Comparison of ENCODE assay signal across 8 cellular contexts in the genomic region with DNA sequence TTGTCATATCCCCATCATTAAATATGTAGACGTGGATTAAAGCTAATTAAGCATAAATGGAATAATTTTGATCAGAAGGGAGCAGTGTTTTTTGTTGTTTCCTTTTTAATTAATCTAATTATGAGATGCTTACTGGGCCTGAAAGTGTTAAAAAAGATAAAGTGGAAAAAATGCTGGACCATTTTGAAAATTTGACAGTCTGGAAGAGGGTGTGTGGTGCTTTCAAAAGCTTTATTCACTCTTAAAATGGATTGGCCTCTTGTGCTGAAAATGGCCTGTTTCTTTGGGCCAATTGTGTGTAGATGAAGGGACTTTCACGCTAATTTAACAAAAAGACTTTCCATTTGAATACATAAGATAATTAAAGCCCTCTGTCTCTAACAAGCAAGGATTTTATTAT. TPM values are rescaled to one million over a fixed set of nuclear protein-coding genes. Genes with fewer than 3 reads are reported as not detected.
DNase-seq lines count a peak whose midpoint lies in the region; ATAC-seq and TF ChIP-seq lines count a peak whose summit lies in the region.

No MANE protein-coding gene starts in this region.

- no peak overlapping the region for H4K8ac ChIP-seq in IMR-90 (ENCODE audit: low read depth in 2 of 2, low read length in 2 of 2)

- H4K5ac ChIP-seq in IMR-90 (ENCODE audit: low read depth, low read length): no peak overlapping the region

- H3K14ac ChIP-seq in IMR-90 (replicated peaks; ENCODE audit: low read depth, low read length): no peak overlapping the region; the same call in 1 of the 2 replicates

- H3K27me3 Mint-ChIP-seq in chondrocyte (ENCODE audit: low read depth): no peaks in the 10 kb centered on the region

- no peak overlapping the region for H3K4ac ChIP-seq in IMR-90 (ENCODE audit: low read depth, low read length)

- H3K4me3 ChIP-seq in A673 (ENCODE audit: low read depth, low read length, poor library complexity, severe bottlenecking) (peak overlapping the region; percentile 61), IMR-90 (ENCODE audit: insufficient read depth, low read depth, low read length) (peak overlapping the region; percentile 60; the same call in 1 of the 2 replicates), muscle layer of colon (ENCODE audit: low read depth in 1 of 2, low read length in 2 of 2) (peak overlapping the region; percentile 75 to 89), WERI-Rb-1 (ENCODE audit: low read depth, low read length) (no peak overlapping the region; the same call in 1 of the 2 replicates)

- H3K9ac ChIP-seq in IMR-90 (ENCODE audit: low read depth, low read length): peak overlapping the region; percentile 94; the same call in 1 of the 2 replicates
- H3K9ac ChIP-seq in muscle layer of colon (ENCODE audit: low read length): peak overlapping the region; percentile 73

- no peak overlapping the region for H2BK120ac ChIP-seq in IMR-90 (ENCODE audit: low read depth, low read length)

- H3K27ac Mint-ChIP-seq in chondrocyte (ENCODE audit: unreplicated experiment): peak overlapping the region; percentile 96

- TF ChIP-seq CTCF in A673 (conservative IDR thresholded peaks at IDR 0.05; ENCODE audit: low read depth, low read length): no peak
- no peak for TF ChIP-seq CTCF in IMR-90 (conservative IDR thresholded peaks at IDR 0.05; ENCODE audit: low read depth, low read length)
- TF ChIP-seq CTCF in chondrocyte (IDR thresholded peaks at IDR 0.05): no peak
- TF ChIP-seq CTCF in WERI-Rb-1 (IDR thresholded peaks at IDR 0.05; ENCODE audit: low read depth, low read length): no peak

- H2AK9ac ChIP-seq in IMR-90 (replicated peaks; ENCODE audit: low read depth, low read length, poor library complexity): no peak overlapping the region

- in situ Hi-C loops in IMR-90 (cut with MboI; ENCODE audit: low sequenced_read_pairs): loop anchor here (5.0 kb wide), 1 partner anchor 168 kb away; a partner anchor contains a TSS

- H3K4me2 ChIP-seq in IMR-90 (ENCODE audit: low read depth, low read length): peak overlapping the region; percentile 96

- H2BK5ac ChIP-seq in IMR-90 (ENCODE audit: low read depth, low read length, poor library complexity, severe bottlenecking): peak overlapping the region; percentile 96

- H2AK5ac ChIP-seq in IMR-90 (ENCODE audit: low read depth, low read length): no peak overlapping the region

- TF ChIP-seq POLR2A in IMR-90 (IDR thresholded peaks at IDR 0.05; ENCODE audit: low read depth, low read length): no peak

- H4K20me1 ChIP-seq in IMR-90 (ENCODE audit: insufficient read depth, low read length): peaks cover 35% of the 10 kb centered on the region; the same call in 1 of the 2 replicates

- DNase-seq in A673 (ENCODE audit: low spot score) (no peak), IMR-90 (no peak), chondrocyte (ENCODE audit: low spot score) (no peak), WERI-Rb-1 (no peak), H4 (ENCODE audit: low spot score) (no peak)

- H3K9me3 ChIP-seq in A673 (ENCODE audit: low read depth, low read length, poor library complexity, severe bottlenecking) (no peaks in the 10 kb centered on the region), IMR-90 (ENCODE audit: control insufficient read depth, insufficient read depth, low read length) (no peaks in the 10 kb centered on the region), muscle layer of colon (ENCODE audit: low read length) (no peaks in the 10 kb centered on the region), WERI-Rb-1 (ENCODE audit: severe bottlenecking) (no peaks in the 10 kb centered on the region)

- H2BK20ac ChIP-seq in IMR-90 (ENCODE audit: low read depth, low read length): no peak overlapping the region

- H3K79me1 ChIP-seq in IMR-90 (ENCODE audit: low read depth in 1 of 2, low read length in 2 of 2): peaks cover 9 to 67% of the 10 kb centered on the region in 2 experiments

- H3K27me3 ChIP-seq in A673 (replicated peaks; ENCODE audit: insufficient read depth, low read depth, low read length, poor library complexity) (no peaks in the 10 kb centered on the region), IMR-90 (ENCODE audit: control insufficient read depth, insufficient read depth, low read length) (no peaks in the 10 kb centered on the region), muscle layer of colon (ENCODE audit: control insufficient read depth in 1 of 2, insufficient read depth in 2 of 2, low read length in 2 of 2) (no peaks in the 10 kb centered on the region), WERI-Rb-1 (ENCODE audit: insufficient read depth, low read depth, severe bottlenecking) (no peaks in the 10 kb centered on the region)

- H4K91ac ChIP-seq in IMR-90 (ENCODE audit: insufficient read depth, low read depth, low read length): no peak overlapping the region

- peaks cover 20% of the 10 kb centered on the region for H3K9me1 ChIP-seq in IMR-90 (ENCODE audit: insufficient read depth, low read length)

- dilution Hi-C loops in IMR-90 (cut with HindIII; ENCODE audit: low sequenced_read_pairs, unreplicated experiment): no loop called here

- H3K56ac ChIP-seq in IMR-90 (ENCODE audit: extremely low read depth, insufficient read depth, low read length): no peak overlapping the region

- no CpG with 5 or more reads among the region's 2 CpGs for WGBS in IMR-90 (ENCODE audit: extremely low coverage in 2 of 2, insufficient read length in 1 of 2), 2 experiments

- H3K36me3 ChIP-seq in A673 (ENCODE audit: insufficient read depth, low read length, poor library complexity, severe bottlenecking) (no peaks in the 10 kb centered on the region), IMR-90 (ENCODE audit: control insufficient read depth, insufficient read depth, low read length) (no peaks in the 10 kb centered on the region), muscle layer of colon (ENCODE audit: insufficient read depth, low read length) (no peaks in the 10 kb centered on the region), WERI-Rb-1 (no peaks in the 10 kb centered on the region)

- no peak overlapping the region for H2BK15ac ChIP-seq in IMR-90 (ENCODE audit: low read depth, low read length)

- intact Hi-C loops in A673 (cut with micrococcal nuclease; ENCODE audit: unreplicated experiment) (loop anchor here (5.0 kb wide), 1 partner anchor 137 kb away; no protein-coding TSS in a partner anchor), IMR-90 (cut with micrococcal nuclease) (loop anchor here (2.0 to 10.0 kb wide), 2 partner anchors 97 to 645 kb away; a partner anchor contains a TSS)

- H3K4me3 Mint-ChIP-seq in chondrocyte (ENCODE audit: unreplicated experiment): peak overlapping the region; percentile 84

- ATAC-seq in IMR-90 (ENCODE audit: low read depth): no peak
- no peak for ATAC-seq in HG03159 (IDR thresholded peaks at IDR 0.05; ENCODE audit: unreplicated experiment)
- no peak for ATAC-seq in HG03095 (IDR thresholded peaks at IDR 0.05; ENCODE audit: unreplicated experiment)

- H3K27ac ChIP-seq in A673 (ENCODE audit: low read depth, low read length, poor library complexity, severe bottlenecking) (peak overlapping the region; percentile 93), IMR-90 (ENCODE audit: insufficient read depth, low read length) (no peak overlapping the region), muscle layer of colon (ENCODE audit: low read depth, low read length) (peak overlapping the region; percentile 98), WERI-Rb-1 (no peak overlapping the region)

- peaks cover 38% of the 10 kb centered on the region for H3K4me1 ChIP-seq in A673 (ENCODE audit: insufficient read depth, low read length, poor library complexity, severe bottlenecking)
- H3K4me1 ChIP-seq in IMR-90 (ENCODE audit: control insufficient read depth, insufficient read depth, low read length): peaks cover 11% of the 10 kb centered on the region
- peaks cover 62% of the 10 kb centered on the region for H3K4me1 ChIP-seq in muscle layer of colon (ENCODE audit: insufficient read depth, low read length)

- no peak overlapping the region for H3K18ac ChIP-seq in IMR-90 (ENCODE audit: low read depth, low read length)

- CTCF ChIA-PET in A673 (lab: Charles Lee) (no interaction called here), IMR-90 (lab: Yijun Ruan, JAX) (interaction anchor here (0.5 to 1.5 kb wide), 4 partner anchors 9 to 204 kb away, joined by 3 to 5 read pairs (median 4); no protein-coding TSS in a partner anchor)

- BruUV-seq in A673 (replicated peaks; lab: Mats Ljungman, UMichigan): no TSS peak
- no TSS peak for BruUV-seq in IMR-90 (replicated peaks; lab: Mats Ljungman, UMichigan)

- H2AFZ ChIP-seq in IMR-90 (replicated peaks; ENCODE audit: low read length, poor library complexity): no peak overlapping the region

- TF ChIP-seq RAD21 in IMR-90 (IDR thresholded peaks at IDR 0.05; ENCODE audit: low read length): no peak

- H3K9me3 Mint-ChIP-seq in chondrocyte (ENCODE audit: low read depth): no peaks in the 10 kb centered on the region

- H3K23ac ChIP-seq in IMR-90 (ENCODE audit: low read depth, low read length): no peak overlapping the region; the same call in 1 of the 2 replicates

- no peaks in the 10 kb centered on the region for H3K36me3 Mint-ChIP-seq in chondrocyte (ENCODE audit: low read depth)

- POLR2A ChIA-PET in A673 (lab: Charles Lee; ENCODE audit: low non-redundant PET): no interaction called here
- POLR2A ChIA-PET in IMR-90 (lab: Charles Lee; ENCODE audit: unreplicated experiment): no interaction called here

- peaks cover 74% of the 10 kb centered on the region for H3K4me1 Mint-ChIP-seq in chondrocyte (ENCODE audit: low read depth)

TF ChIP-seq in IMR-90, 13 proteins besides CTCF, POLR2A, EP300 and RAD21 (continues in another document):
- TF ChIP-seq FOS (IDR thresholded peaks at IDR 0.05; ENCODE audit: low read depth, low read length): no peak
- TF ChIP-seq BHLHE40 (IDR thresholded peaks at IDR 0.05; ENCODE audit: low read depth, low read length): no peak
- TF ChIP-seq NFE2L2 (IDR thresholded peaks at IDR 0.05; ENCODE audit: low read depth, low read length): no peak
- TF ChIP-seq MXI1 (IDR thresholded peaks at IDR 0.05; ENCODE audit: borderline replicate concordance, low read depth, low read length): no peak
- no peak for TF ChIP-seq RCOR1 (IDR thresholded peaks at IDR 0.05; ENCODE audit: insufficient replicate concordance, low read length)
- TF ChIP-seq CHD1 (IDR thresholded peaks at IDR 0.05; ENCODE audit: low read depth, low read length): no peak
- TF ChIP-seq MAZ (IDR thresholded peaks at IDR 0.05; ENCODE audit: borderline replicate concordance, low read depth, low read length): no peak

RNA-seq across cellular contexts. Expression of a gene that starts 1.8 kb away (rescaled TPM):
- 52.2 and 56.6 TPM in 2 replicates for total RNA-seq in A673 (2021)
- total RNA-seq in IMR-90 (2012; rRNA removed): 14.7 and 17.0 TPM in 2 replicates
- 3.9 and 4.8 TPM in 2 replicates for polyA plus RNA-seq in IMR-90 (2012; rRNA removed)
- 0.79 and 2.9 TPM in 2 replicates for polyA plus RNA-seq in IMR-90 (2012; cell fraction: cytosol; rRNA removed)
- polyA plus RNA-seq in IMR-90 (2012; cell fraction: nucleus; rRNA removed; ENCODE audit: low replicate concordance): 3.7 and 4.7 TPM in 2 replicates
- total RNA-seq in chondrocyte: 30.9 to 42.8 TPM (median 35.0 TPM) in 3 replicates
- total RNA-seq in H4 (2014; rRNA removed; shearing (Covaris generic)): 14.8 and 26.4 TPM in 2 replicates

Comparison
In these comparisons a context has a peak if more than half of its experiments do, and no peak if none do; other contexts are left out.
1. H3K27ac ChIP-seq: peak in A673 (single experiment) and muscle layer of colon (single experiment); none in IMR-90 (single experiment) and WERI-Rb-1 (single experiment).